In genomic region chr6:1586256-1586655, GRCh38 we compare ENCODE assay signal across 16 cellular contexts. TPM values are rescaled to one million over a fixed set of nuclear protein-coding genes. Genes with fewer than 3 reads are reported as not detected.
DNase-seq lines count a peak whose midpoint lies in the region; ATAC-seq and TF ChIP-seq lines count a peak whose summit lies in the region.
"Had no signal": no experiment of that assay in that cellular context is flagged by ENCODE, and none has a peak within 500 bp of the region (broad histone marks: within the 10 kb centered on the region; RNA-seq: fewer than 3 reads in every experiment).

No MANE protein-coding gene starts in this region.

- no peak overlapping the region for H3K14ac ChIP-seq in H9 (ENCODE audit: insufficient read depth, low read length)

- no peak overlapping the region for H2AK5ac ChIP-seq in H9 (ENCODE audit: insufficient read length, low read length)

- no peaks in the 10 kb centered on the region for H4K20me1 ChIP-seq in H9 (ENCODE audit: control insufficient read depth, insufficient read depth, insufficient read length)

- H4K8ac ChIP-seq in H9 (replicated peaks; ENCODE audit: insufficient read length, low read depth, low read length), result no peak overlapping the region

- no peak overlapping the region for H2BK15ac ChIP-seq in H9 (ENCODE audit: low read depth, low read length)

- no peak overlapping the region for H4K5ac ChIP-seq in H9 (ENCODE audit: insufficient read length, low read depth, low read length)

- no peaks in the 10 kb centered on the region for H3K36me3 Mint-ChIP-seq in activated CD8-positive, alpha-beta memory T cell treated with anti-CD3 and anti-CD28 coated beads, Interleukin-2, amount 10 ng/mL, durations not matched to agents 7 days and 5 days
- no peaks in the 10 kb centered on the region for H3K36me3 Mint-ChIP-seq in osteocyte (ENCODE audit: unreplicated experiment)
- no peaks in the 10 kb centered on the region for H3K36me3 Mint-ChIP-seq in H9 (ENCODE audit: insufficient read depth in 1 of 3, low read depth in 3 of 3)
- H3K36me3 Mint-ChIP-seq: CD4-positive, alpha-beta memory T cell had no signal

- H2BK12ac ChIP-seq in H9 (ENCODE audit: insufficient read length, low read depth, low read length), result no peak overlapping the region

- H3K4me3 Mint-ChIP-seq in activated CD8-positive, alpha-beta memory T cell treated with anti-CD3 and anti-CD28 coated beads, Interleukin-2, amount 10 ng/mL, durations not matched to agents 7 days and 5 days, result no peak overlapping the region
- H3K4me3 Mint-ChIP-seq in osteocyte (ENCODE audit: unreplicated experiment) (no peak overlapping the region), H9 (no peak overlapping the region)
- H3K4me3 Mint-ChIP-seq: CD4-positive, alpha-beta memory T cell had no signal

- no peaks in the 10 kb centered on the region for H3K4me1 Mint-ChIP-seq in activated CD8-positive, alpha-beta memory T cell treated with anti-CD3 and anti-CD28 coated beads, Interleukin-2, amount 10 ng/mL, durations not matched to agents 7 days and 5 days
- H3K4me1 Mint-ChIP-seq in osteocyte (ENCODE audit: unreplicated experiment) (no peaks in the 10 kb centered on the region), H9 (no peaks in the 10 kb centered on the region)
- H3K4me1 Mint-ChIP-seq: CD4-positive, alpha-beta memory T cell had no signal

- no peak overlapping the region for H3K4ac ChIP-seq in H9 (ENCODE audit: low read depth, low read length)

- H3K27ac Mint-ChIP-seq in activated CD8-positive, alpha-beta memory T cell treated with anti-CD3 and anti-CD28 coated beads, Interleukin-2, amount 10 ng/mL, durations not matched to agents 7 days and 5 days, result no peak overlapping the region
- H3K27ac Mint-ChIP-seq in osteocyte (ENCODE audit: unreplicated experiment) (no peak overlapping the region), H9 (no peak overlapping the region; a peak in 1 of 7 replicates)
- H3K27ac Mint-ChIP-seq: CD4-positive, alpha-beta memory T cell had no signal

- no peak for ATAC-seq in activated CD8-positive, alpha-beta memory T cell treated with anti-CD3 and anti-CD28 coated beads, Interleukin-2, amount 10 ng/mL, durations not matched to agents 7 days and 5 days
- ATAC-seq in GM18519 (IDR thresholded peaks at IDR 0.05; ENCODE audit: low FRiP score, unreplicated experiment), result no peak

- H3K79me1 ChIP-seq in H9 (ENCODE audit: insufficient read depth, low read depth, low read length, poor library complexity, severe bottlenecking), result no peaks in the 10 kb centered on the region

- CTCF ChIA-PET in activated CD8-positive, alpha-beta memory T cell treated with anti-CD3 and anti-CD28 coated beads, Interleukin-2, amount 10 ng/mL, durations not matched to agents 7 days and 5 days (lab: Charles Lee), result no interaction called here

- no peaks in the 10 kb centered on the region for H3K23me2 ChIP-seq in H9 (ENCODE audit: insufficient read length, low read depth, low read length, poor library complexity, severe bottlenecking)

- H3K9me3 Mint-ChIP-seq in activated CD8-positive, alpha-beta memory T cell treated with anti-CD3 and anti-CD28 coated beads, Interleukin-2, amount 10 ng/mL, durations not matched to agents 7 days and 5 days (ENCODE audit: low read depth), result no peaks in the 10 kb centered on the region
- peaks cover 13% of the 10 kb centered on the region for H3K9me3 Mint-ChIP-seq in osteocyte (ENCODE audit: unreplicated experiment)
- H3K9me3 Mint-ChIP-seq in H9, result no peaks in the 10 kb centered on the region
- H3K9me3 Mint-ChIP-seq: CD4-positive, alpha-beta memory T cell had no signal

- H3K4me2 ChIP-seq in H9 (ENCODE audit: insufficient read depth, insufficient read length, low read length), result no peak overlapping the region

- no peak overlapping the region for H3K9ac ChIP-seq in H9 (ENCODE audit: extremely low read depth, insufficient read length, low read length)

- no peaks in the 10 kb centered on the region for H3K79me2 ChIP-seq in H9 (ENCODE audit: insufficient read depth, low read length)

- H3K4me1 ChIP-seq in H9 (ENCODE audit: insufficient read depth, low read length), result no peaks in the 10 kb centered on the region

- DNase-seq in activated CD8-positive, alpha-beta memory T cell treated with anti-CD3 and anti-CD28 coated beads for 24 hours, result peak; percentile 9
- DNase-seq in activated CD8-positive, alpha-beta memory T cell treated with anti-CD3 and anti-CD28 coated beads, Interleukin-2, amount 10 ng/mL, durations not matched to agents 7 days and 5 days, result no peak
- DNase-seq in NCI-H2029 (lab: John Stamatoyannopoulos, UW) (peak; percentile 29), NCI-H2029 treated with DMSO at 0.1 percent for 48 hours (lab: John Stamatoyannopoulos, UW) (peak; percentile 12), osteocyte (ENCODE audit: extremely low spot score, unreplicated experiment) (peak; percentile 56), H9 (no peak)
- DNase-seq: C1 segment of cervical spinal cord; Calu3; CD4-positive, alpha-beta memory T cell; COR-L47; DMS53; DMS79 treated with DMSO at 0.1 percent for 48 hours; GF-D8; GOT3; HCEC 1CT had no signal

- H2BK20ac ChIP-seq in H9 (ENCODE audit: low read depth, low read length, poor library complexity, severe bottlenecking), result no peak overlapping the region

- no peaks in the 10 kb centered on the region for H3K27me3 ChIP-seq in H9 (ENCODE audit: insufficient read depth, low read length)

- H3K23ac ChIP-seq in H9 (ENCODE audit: insufficient read length, low read depth, low read length), result no peak overlapping the region

- no peak overlapping the region for H4K91ac ChIP-seq in H9 (ENCODE audit: insufficient read length, low read depth, low read length)

- TF ChIP-seq CTCF in osteocyte (IDR thresholded peaks at IDR 0.05) (no peak), H9 (conservative IDR thresholded peaks at IDR 0.05) (no peak)

- H3K56ac ChIP-seq in H9 (ENCODE audit: insufficient read length, low read depth, low read length), result no peak overlapping the region

- WGBS in H9 (ENCODE audit: extremely low coverage, insufficient read length, low lambda C conversion rate), result no CpG with 5 or more reads among the region's 7 CpGs

- H3K27me3 Mint-ChIP-seq in activated CD8-positive, alpha-beta memory T cell treated with anti-CD3 and anti-CD28 coated beads, Interleukin-2, amount 10 ng/mL, durations not matched to agents 7 days and 5 days, result peaks cover 25% of the 10 kb centered on the region
- peaks cover 17% of the 10 kb centered on the region for H3K27me3 Mint-ChIP-seq in osteocyte (ENCODE audit: unreplicated experiment)
- H3K27me3 Mint-ChIP-seq in H9 (ENCODE audit: low read depth), result peaks cover 5% of the 10 kb centered on the region

- H2BK120ac ChIP-seq in H9 (ENCODE audit: low read depth, low read length, poor library complexity, severe bottlenecking), result no peak overlapping the region

- H2AFZ ChIP-seq in H9 (ENCODE audit: low read length), result no peak overlapping the region

- no peak overlapping the region for H3K27ac ChIP-seq in H9 (ENCODE audit: insufficient read length, low read depth, low read length)

- H2BK5ac ChIP-seq in H9 (ENCODE audit: insufficient read length, low read length), result no peak overlapping the region

- no peak overlapping the region for H3K18ac ChIP-seq in H9 (ENCODE audit: insufficient read length, low read depth, low read length)

- H3K9me3 ChIP-seq in H9 (ENCODE audit: control insufficient read depth, low read depth, low read length), result no peaks in the 10 kb centered on the region

- no peak overlapping the region for H3T11ph ChIP-seq in H9 (ENCODE audit: low read length)

RNA-seq across cellular contexts. Expression of gene FOXC1, which starts 23.5 kb away (rescaled TPM):
- total RNA-seq in activated CD8-positive, alpha-beta memory T cell treated with anti-CD3 and anti-CD28 coated beads, Interleukin-2, amount 10 ng/mL, durations not matched to agents 7 days and 5 days, result under 1 TPM in 1 of 2 experiments, not detected in 1; 0.26 TPM
- total RNA-seq in osteocyte, result 106 and 108 TPM in 2 replicates
- 0.04 TPM in 1 of 2 replicates, not detected in the other for total RNA-seq in H9 (2021)
- total RNA-seq: CD4-positive, alpha-beta memory T cell had no signal

Comparison
In these comparisons a context has a peak if more than half of its experiments do, and no peak if none do; other contexts are left out.
1. DNase-seq: peak in activated CD8-positive, alpha-beta memory T cell treated with anti-CD3 and anti-CD28 coated beads for 24 hours (single experiment), NCI-H2029 (single experiment), NCI-H2029 treated with DMSO at 0.1 percent for 48 hours (single experiment) and osteocyte (single experiment); none in activated CD8-positive, alpha-beta memory T cell treated with anti-CD3 and anti-CD28 coated beads, Interleukin-2, amount 10 ng/mL, durations not matched to agents 7 days and 5 days (single experiment) and H9 (single experiment).
2. RNA of gene FOXC1, which starts 23.5 kb away (total RNA-seq): 106 to 108 TPM in osteocyte; 0.26 TPM in activated CD8-positive, alpha-beta memory T cell treated with anti-CD3 and anti-CD28 coated beads, Interleukin-2, amount 10 ng/mL, durations not matched to agents 7 days and 5 days and 0.04 TPM in H9; every median in the first group is over 10 times any median in the second.